Comparison of ENCODE assay signal across 26 cellular contexts in genomic region chr9:106625259-106625789, GRCh38.
"Had no signal": no experiment of that assay in that cellular context is flagged by ENCODE, and none has a peak within 500 bp of the region (broad histone marks: within the 10 kb centered on the region; RNA-seq: fewer than 3 reads in every experiment).

No MANE protein-coding gene starts in this region.

- DNase-seq: hypothalamus; immature natural killer cell; kidney; left ventricle myocardium inferior; lower lobe of right lung; mesendoderm; naive B cell; natural killer cell; nephron progenitor cell; pancreas; posterior cingulate gyrus; retina; stimulated activated CD4-positive, alpha-beta T cell treated with anti-CD3 and anti-CD28 coated beads, Interleukin-12 subunit alpha, Interleukin-12 subunit beta, amount 100 ng/mL, for 4 hours; stimulated activated CD4-positive, alpha-beta T cell treated with anti-CD3 and anti-CD28 coated beads, Interleukin-15, amount 100 ng/mL, for 24 hours; stimulated activated CD4-positive, alpha-beta T cell treated with anti-CD3 and anti-CD28 coated beads, Interleukin-2, amount 100 ng/mL, for 24 hours; stimulated activated CD4-positive, alpha-beta T cell treated with anti-CD3 and anti-CD28 coated beads, Interleukin-4, amount 100 ng/mL, for 1 hour; stimulated activated naive B cell treated with anti-CD40 and anti-IgM and Interleukin-4, amounts not matched to agents 10 μg/mL and 1 μg/mL and 100 μg/mL, for 72 hours; stimulated activated naive CD8-positive, alpha-beta T cell treated with anti-CD3 and anti-CD28 coated beads, Interleukin-15, Interleukin-2, amounts not matched to agents 100 U/mL and 50 U/mL, for 24 hours; stomach; testis; thyroid gland; transverse colon; upper lobe of left lung had no signal

- H3K27me3 ChIP-seq: pancreas, stomach, testis, thyroid gland, transverse colon, upper lobe of left lung, vagina had no signal

- H3K4me3 ChIP-seq: left ventricle myocardium inferior, lower lobe of right lung, pancreas, prostate gland, skin epidermis, stomach, testis, thyroid gland, transverse colon, upper lobe of left lung, vagina had no signal

- H3K36me3 ChIP-seq: left ventricle myocardium inferior, lower lobe of right lung, pancreas, prostate gland, stomach, thyroid gland, transverse colon, upper lobe of left lung, vagina had no signal

- H3K4me1 ChIP-seq: lower lobe of right lung, pancreas, prostate gland, stomach, testis, thyroid gland, transverse colon, upper lobe of left lung, vagina had no signal

- H3K9me3 ChIP-seq: left ventricle myocardium inferior, lower lobe of right lung, pancreas, prostate gland, stomach, testis, thyroid gland, transverse colon, upper lobe of left lung, vagina had no signal

- H3K27ac ChIP-seq: left ventricle myocardium inferior, lower lobe of right lung, pancreas, prostate gland, skin epidermis, stomach, testis, thyroid gland, transverse colon, upper lobe of left lung, vagina had no signal
